9 cellular contexts compared by ENCODE assay signal in the genomic region with DNA sequence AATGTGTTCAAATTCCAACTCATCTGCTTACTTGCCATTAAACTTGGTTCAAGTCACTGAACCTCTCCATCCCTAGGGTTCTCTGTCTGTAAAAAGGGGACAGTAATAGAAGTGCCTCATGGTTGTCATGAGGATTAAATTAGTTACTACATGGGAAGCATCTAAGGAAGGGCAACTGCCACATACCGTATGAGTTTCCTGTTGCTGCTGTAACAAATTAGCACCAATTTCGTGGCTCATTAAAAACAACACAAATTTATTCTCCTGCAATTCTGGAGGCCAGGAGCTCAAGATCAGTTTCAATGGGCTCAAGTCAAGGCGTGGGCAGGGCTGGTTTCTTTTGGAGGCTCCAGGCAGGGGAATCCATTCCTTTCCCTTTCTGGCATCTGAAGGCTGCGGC. TPM values are rescaled to one million over a fixed set of nuclear protein-coding genes. Genes with fewer than 3 reads are reported as not detected.
"Had no signal": no experiment of that assay in that cellular context is flagged by ENCODE, and none has a peak within 500 bp of the region (broad histone marks: within the 10 kb centered on the region; RNA-seq: fewer than 3 reads in every experiment).

No MANE protein-coding gene starts in this region.

- ATAC-seq: GM23338 had no signal

- H3K4me2 ChIP-seq: GM23338 had no signal

- H3K4me3 ChIP-seq: GM23338 had no signal

- DNase-seq: H9, HCEC 1CT, HFFc6, KBM-7 had no signal

- H2AFZ ChIP-seq: GM23338 had no signal

- H3K4me1 Mint-ChIP-seq: GM23338, H9 had no signal

- H3K27ac Mint-ChIP-seq: GM23338, H9, HFFc6 had no signal

- H3K4me3 Mint-ChIP-seq: GM23338, H9, HFFc6 had no signal

- FAIRE-seq: H1, H54, HTR-8/SVneo had no signal

RNA-seq across cellular contexts. Expression of a gene that starts 18.6 kb away (rescaled TPM):
- total RNA-seq: GM23338, H1, H9, HFFc6, HT-29 had no signal
- polyA plus RNA-seq: GM23338, H1 had no signal
